ENCODE assay signal across 8 cellular contexts in the genomic region with DNA sequence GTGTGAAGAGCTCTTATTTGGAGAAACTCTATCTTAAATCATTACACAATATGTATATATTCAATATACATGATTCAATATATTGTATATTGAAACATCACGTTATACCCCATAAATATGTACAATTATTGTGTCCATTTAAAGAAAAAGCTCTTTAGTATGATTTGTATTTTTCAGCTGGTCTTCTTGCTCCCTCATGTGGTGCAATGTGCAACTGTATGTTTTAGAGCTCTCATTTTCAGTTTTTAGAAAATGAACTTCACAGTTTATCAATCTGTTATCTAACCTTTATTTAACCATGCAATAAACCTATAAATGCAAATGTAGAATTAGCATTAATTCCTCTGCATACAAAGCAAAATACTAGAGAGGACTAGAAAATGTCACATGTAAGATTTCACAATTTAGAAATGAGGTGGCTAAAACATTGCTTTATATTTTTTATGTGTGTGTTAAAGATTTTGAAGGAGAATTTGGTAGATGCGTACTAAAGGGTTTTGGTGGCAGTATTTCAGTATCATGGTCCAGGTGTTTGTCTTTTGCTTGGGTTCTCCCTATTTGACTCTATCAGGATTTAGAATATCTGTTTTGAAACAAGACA.
DNase-seq lines count a peak whose midpoint lies in the region; ATAC-seq and TF ChIP-seq lines count a peak whose summit lies in the region.

No MANE protein-coding gene starts in this region.

- H3K79me2 ChIP-seq in OCI-LY7 (ENCODE audit: insufficient read depth, low read depth, low read length): no peaks in the 10 kb centered on the region

- H3K9me2 ChIP-seq in OCI-LY7 (ENCODE audit: insufficient read depth, low read length): no peaks in the 10 kb centered on the region

- H3K4me3 ChIP-seq in breast epithelium (no peak overlapping the region), OCI-LY7 (ENCODE audit: low read depth, low read length, poor library complexity, severe bottlenecking) (no peak overlapping the region), thyroid gland (replicated peaks in 1 of 3) (no peak overlapping the region)

- H3K27ac ChIP-seq in breast epithelium (no peak overlapping the region), OCI-LY7 (ENCODE audit: low read depth, low read length, poor library complexity, severe bottlenecking) (no peak overlapping the region), thyroid gland (no peak overlapping the region)

- CTCF ChIA-PET in MCF 10A (lab: Yijun Ruan, JAX) (interaction anchor here (0.5 to 4.9 kb wide), 34 partner anchors 9 to 1989 kb away, joined by 3 to 103 read pairs (median 4); a partner anchor contains a TSS), OCI-LY7 (lab: Charles Lee; ENCODE audit: unreplicated experiment) (interaction anchor here (1.1 to 1.8 kb wide), 3 partner anchors 14 to 450 kb away, joined by 4 to 9 read pairs (median 5); no protein-coding TSS in a partner anchor)
- CTCF ChIA-PET in activated CD4-positive, alpha-beta T cell treated with anti-CD3 and anti-CD28 coated beads for 36 hours (lab: Charles Lee): interaction anchor here (0.6 to 1.0 kb wide), 2 partner anchors 49 to 121 kb away, joined by 3 read pairs; no protein-coding TSS in a partner anchor

- H4K20me1 ChIP-seq in OCI-LY7 (ENCODE audit: insufficient read depth, low read length): no peaks in the 10 kb centered on the region

- intact Hi-C loops in MCF 10A (cut with micrococcal nuclease) (loop anchor here (1.0 kb wide), 4 partner anchors 204 to 494 kb away; no protein-coding TSS in a partner anchor), breast epithelium (cut with DNase I; ENCODE audit: low total_unique reads) (no loop called here), OCI-LY7 (cut with micrococcal nuclease; ENCODE audit: unreplicated experiment) (loop anchor here (2.0 kb wide), 1 partner anchor 450 kb away; no protein-coding TSS in a partner anchor), thyroid gland (cut with DNase I) (no loop called here)
- intact Hi-C loops in activated CD4-positive, alpha-beta T cell treated with anti-CD3 and anti-CD28 coated beads for 36 hours (cut with DNase I, micrococcal nuclease): no loop called here
- intact Hi-C loops in activated T-helper 2 cell treated with anti-CD3 and anti-CD28 coated beads, Interferon-gamma antibody, Interleukin-2, Interleukin-4, amounts not matched to agents 10 μg/mL and 5 μg/mL and 100 μg/mL, durations not matched to agents 14 hours and 24 hours and 36 hours (cut with micrococcal nuclease): no loop called here

- 64 to 66% methylated on average over 2 of the region's 2 CpGs for WGBS in thyroid gland, 2 donors

- no peak overlapping the region for H2AFZ ChIP-seq in OCI-LY7 (ENCODE audit: low read length)

- no peaks in the 10 kb centered on the region for H3K27me3 Mint-ChIP-seq in MCF 10A (ENCODE audit: insufficient read depth, unreplicated experiment)
- no peaks in the 10 kb centered on the region for H3K27me3 Mint-ChIP-seq in activated CD4-positive, alpha-beta T cell treated with anti-CD3 and anti-CD28 coated beads for 36 hours
- H3K27me3 Mint-ChIP-seq in activated T-helper 2 cell treated with anti-CD3 and anti-CD28 coated beads, Interferon-gamma antibody, Interleukin-2, Interleukin-4, amounts not matched to agents 10 μg/mL and 5 μg/mL and 100 μg/mL, durations not matched to agents 14 hours and 24 hours and 36 hours (ENCODE audit: low read depth): peaks cover 2% of the 10 kb centered on the region

- TF ChIP-seq CTCF in MCF 10A (IDR thresholded peaks at IDR 0.05; ENCODE audit: unreplicated experiment) (peak; percentile 80), breast epithelium (IDR thresholded peaks at IDR 0.05) (peak in 1 of 3 donors; percentile 13), OCI-LY7 (conservative IDR thresholded peaks at IDR 0.05; ENCODE audit: low read length) (peak; percentile 85), thyroid gland (IDR thresholded peaks at IDR 0.05) (peak in 4 of 6 experiments; percentile 10 to 42 (median 16))

- H3K4me2 ChIP-seq in OCI-LY7 (ENCODE audit: low read length): no peak overlapping the region

- no TSS peak for BruUV-seq in MCF 10A (replicated peaks; lab: Mats Ljungman, UMichigan)
- no TSS peak for BruUV-seq in OCI-LY7 (replicated peaks; lab: Mats Ljungman, UMichigan)

- POLR2A ChIA-PET in MCF 10A (lab: Yijun Ruan, JAX) (interaction anchor here (0.5 to 7.8 kb wide), 12 partner anchors 26 to 1588 kb away, joined by 3 to 73 read pairs (median 4); a partner anchor contains a TSS), OCI-LY7 (lab: Charles Lee) (interaction anchor here (0.6 to 0.9 kb wide), 4 partner anchors 41 to 527 kb away, joined by 3 read pairs; no protein-coding TSS in a partner anchor)
- POLR2A ChIA-PET in activated CD4-positive, alpha-beta T cell treated with anti-CD3 and anti-CD28 coated beads for 36 hours (lab: Charles Lee): no interaction called here

- H3K36me3 ChIP-seq in breast epithelium (no peaks in the 10 kb centered on the region), OCI-LY7 (ENCODE audit: insufficient read depth, low read length) (no peaks in the 10 kb centered on the region), thyroid gland (no peaks in the 10 kb centered on the region)

- H3K27me3 ChIP-seq in breast epithelium (no peaks in the 10 kb centered on the region), thyroid gland (no peaks in the 10 kb centered on the region)

- no peaks in the 10 kb centered on the region for H3K9me3 Mint-ChIP-seq in MCF 10A (ENCODE audit: unreplicated experiment)
- H3K9me3 Mint-ChIP-seq in activated CD4-positive, alpha-beta T cell treated with anti-CD3 and anti-CD28 coated beads for 36 hours (ENCODE audit: low read depth): no peaks in the 10 kb centered on the region
- H3K9me3 Mint-ChIP-seq in activated T-helper 2 cell treated with anti-CD3 and anti-CD28 coated beads, Interferon-gamma antibody, Interleukin-2, Interleukin-4, amounts not matched to agents 10 μg/mL and 5 μg/mL and 100 μg/mL, durations not matched to agents 14 hours and 24 hours and 36 hours: no peaks in the 10 kb centered on the region

- H3K9me3 ChIP-seq in breast epithelium (no peaks in the 10 kb centered on the region), OCI-LY7 (ENCODE audit: low read length) (no peaks in the 10 kb centered on the region), thyroid gland (no peaks in the 10 kb centered on the region)

- peaks cover 35% of the 10 kb centered on the region for H3K4me1 Mint-ChIP-seq in MCF 10A (ENCODE audit: insufficient read depth, unreplicated experiment)
- no peaks in the 10 kb centered on the region for H3K4me1 Mint-ChIP-seq in activated CD4-positive, alpha-beta T cell treated with anti-CD3 and anti-CD28 coated beads for 36 hours
- no peaks in the 10 kb centered on the region for H3K4me1 Mint-ChIP-seq in activated T-helper 2 cell treated with anti-CD3 and anti-CD28 coated beads, Interferon-gamma antibody, Interleukin-2, Interleukin-4, amounts not matched to agents 10 μg/mL and 5 μg/mL and 100 μg/mL, durations not matched to agents 14 hours and 24 hours and 36 hours (ENCODE audit: low read depth)

- H3K4me3 Mint-ChIP-seq in MCF 10A (ENCODE audit: unreplicated experiment): no peak overlapping the region
- no peak overlapping the region for H3K4me3 Mint-ChIP-seq in activated CD4-positive, alpha-beta T cell treated with anti-CD3 and anti-CD28 coated beads for 36 hours
- H3K4me3 Mint-ChIP-seq in activated T-helper 2 cell treated with anti-CD3 and anti-CD28 coated beads, Interferon-gamma antibody, Interleukin-2, Interleukin-4, amounts not matched to agents 10 μg/mL and 5 μg/mL and 100 μg/mL, durations not matched to agents 14 hours and 24 hours and 36 hours (ENCODE audit: low read depth): no peak overlapping the region

- peak overlapping the region; percentile 99 for H3K27ac Mint-ChIP-seq in MCF 10A (ENCODE audit: low read depth, unreplicated experiment)
- no peak overlapping the region for H3K27ac Mint-ChIP-seq in activated CD4-positive, alpha-beta T cell treated with anti-CD3 and anti-CD28 coated beads for 36 hours
- H3K27ac Mint-ChIP-seq in activated T-helper 2 cell treated with anti-CD3 and anti-CD28 coated beads, Interferon-gamma antibody, Interleukin-2, Interleukin-4, amounts not matched to agents 10 μg/mL and 5 μg/mL and 100 μg/mL, durations not matched to agents 14 hours and 24 hours and 36 hours: no peak overlapping the region

- no peaks in the 10 kb centered on the region for H3K36me3 Mint-ChIP-seq in MCF 10A (ENCODE audit: insufficient read depth, unreplicated experiment)
- H3K36me3 Mint-ChIP-seq in activated CD4-positive, alpha-beta T cell treated with anti-CD3 and anti-CD28 coated beads for 36 hours (ENCODE audit: low read depth): no peaks in the 10 kb centered on the region
- H3K36me3 Mint-ChIP-seq in activated T-helper 2 cell treated with anti-CD3 and anti-CD28 coated beads, Interferon-gamma antibody, Interleukin-2, Interleukin-4, amounts not matched to agents 10 μg/mL and 5 μg/mL and 100 μg/mL, durations not matched to agents 14 hours and 24 hours and 36 hours (ENCODE audit: low read depth): no peaks in the 10 kb centered on the region

- peak; percentile 56 for DNase-seq in MCF 10A (ENCODE audit: unreplicated experiment)
- DNase-seq in breast epithelium (ENCODE audit: low spot score in 2 of 2): no peak
- peak; percentile 26 for DNase-seq in OCI-LY7 (ENCODE audit: low spot score)
- peak; percentile 60 for DNase-seq in fibroblast of peridontal ligament (ENCODE audit: extremely low read depth)
- no peak for DNase-seq in thyroid gland
- DNase-seq in activated CD4-positive, alpha-beta T cell treated with anti-CD3 and anti-CD28 coated beads for 36 hours: no peak
- DNase-seq in activated T-helper 2 cell treated with anti-CD3 and anti-CD28 coated beads, Interferon-gamma antibody, Interleukin-2, Interleukin-4, amounts not matched to agents 10 μg/mL and 5 μg/mL and 100 μg/mL, durations not matched to agents 14 hours and 24 hours and 36 hours (ENCODE audit: low spot score): no peak

- TF ChIP-seq POLR2A in breast epithelium (IDR thresholded peaks at IDR 0.05) (no peak), thyroid gland (IDR thresholded peaks at IDR 0.05) (no peak)

- no peak for ATAC-seq in activated CD4-positive, alpha-beta T cell treated with anti-CD3 and anti-CD28 coated beads for 36 hours
- no peak for ATAC-seq in HG03196 (IDR thresholded peaks at IDR 0.05; ENCODE audit: unreplicated experiment)

- H3K4me1 ChIP-seq in breast epithelium (peaks cover 0 to 6% of the 10 kb centered on the region in 2 donors), OCI-LY7 (ENCODE audit: insufficient read depth, low read length, poor library complexity, severe bottlenecking) (no peaks in the 10 kb centered on the region), thyroid gland (no peaks in the 10 kb centered on the region)

Comparison
In these comparisons a context has a peak if more than half of its experiments do, and no peak if none do; other contexts are left out.
1. DNase-seq: peak in MCF 10A (single experiment), OCI-LY7 (single experiment) and fibroblast of peridontal ligament (single experiment); none in breast epithelium (0 of 2), thyroid gland (0 of 2), activated CD4-positive, alpha-beta T cell treated with anti-CD3 and anti-CD28 coated beads for 36 hours (single experiment) and activated T-helper 2 cell treated with anti-CD3 and anti-CD28 coated beads, Interferon-gamma antibody, Interleukin-2, Interleukin-4, amounts not matched to agents 10 μg/mL and 5 μg/mL and 100 μg/mL, durations not matched to agents 14 hours and 24 hours and 36 hours (single experiment).
2. intact Hi-C loops: an anchor here in MCF 10A (1.0 kb wide) and OCI-LY7 (2.0 kb wide); none called in breast epithelium, thyroid gland, activated CD4-positive, alpha-beta T cell treated with anti-CD3 and anti-CD28 coated beads for 36 hours and activated T-helper 2 cell treated with anti-CD3 and anti-CD28 coated beads, Interferon-gamma antibody, Interleukin-2, Interleukin-4, amounts not matched to agents 10 μg/mL and 5 μg/mL and 100 μg/mL, durations not matched to agents 14 hours and 24 hours and 36 hours.